ENCODE assay signal across 1 cellular context in the genomic region with DNA sequence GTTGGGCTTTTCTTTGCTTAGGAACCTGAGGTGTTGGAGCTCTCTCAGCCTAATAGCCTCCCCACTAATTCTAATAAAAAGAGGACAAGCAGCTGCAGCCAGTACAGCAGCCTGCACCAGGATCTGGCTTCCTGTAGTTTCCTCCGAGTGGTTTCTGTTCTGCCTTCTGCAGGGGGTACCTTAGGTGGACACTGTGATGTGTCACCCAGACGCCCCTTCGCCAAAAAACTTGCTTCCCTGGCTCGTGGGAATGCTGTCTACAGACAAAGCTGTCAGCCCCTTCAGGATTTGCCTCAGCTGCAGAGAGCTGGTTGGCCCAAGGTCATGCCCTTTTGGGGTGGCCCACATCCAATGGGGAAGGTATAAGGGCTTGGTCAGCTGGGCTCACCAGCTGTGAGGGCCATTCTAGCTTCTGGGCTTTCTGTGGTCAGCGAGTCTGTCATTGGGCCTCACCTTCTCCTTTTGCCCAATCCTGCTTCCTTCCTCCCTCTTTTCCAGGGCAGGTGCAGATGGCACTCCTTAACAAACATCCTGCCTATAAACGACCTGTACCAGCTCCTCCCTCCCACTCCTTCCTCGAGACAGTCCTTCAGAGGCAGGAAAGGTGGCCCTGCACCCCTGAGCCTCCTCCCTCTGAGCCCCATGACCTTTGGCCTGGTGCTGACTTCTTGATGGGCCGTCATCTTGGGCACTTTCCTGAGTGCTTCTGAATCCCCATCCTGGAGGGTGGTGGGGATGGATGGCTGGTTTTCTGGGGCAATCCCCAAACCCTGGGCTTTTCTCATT.
TF ChIP-seq lines count a peak whose summit lies in the region.

No MANE protein-coding gene starts in this region.

TF ChIP-seq in K562, 482 proteins besides CTCF, POLR2A, EP300 and RAD21:
- TF ChIP-seq KDM2B (CRISPR knock-in tag; IDR thresholded peaks at IDR 0.05) (no peak), YY1 (IDR thresholded peaks at IDR 0.05; ENCODE audit: borderline replicate concordance in 1 of 3, control insufficient read depth in 1 of 3, extremely low read depth in 1 of 3, insufficient read depth in 3 of 3, insufficient read length in 1 of 3, insufficient replicate concordance in 2 of 3, low read depth in 1 of 3, low read length in 2 of 3) (peak in 1 of 3 experiments; percentile 18), ZNF444 (CRISPR knock-in tag; IDR thresholded peaks at IDR 0.05) (no peak), NR2C1 (IDR thresholded peaks at IDR 0.05) (no peak), NR2C1 (tag; IDR thresholded peaks at IDR 0.05) (0 out of 2 replicates have a peak, but pooled peaks have one; percentile 37), FOXA3 (CRISPR knock-in tag; conservative IDR thresholded peaks at IDR 0.05 in 1 of 2, IDR thresholded peaks at IDR 0.05 in 1 of 2) (no peak), FOXJ3 (CRISPR knock-in tag; IDR thresholded peaks at IDR 0.05) (no peak), TOE1 (IDR thresholded peaks at IDR 0.05; ENCODE audit: borderline replicate concordance) (no peak), TOE1 (CRISPR knock-in tag; IDR thresholded peaks at IDR 0.05; ENCODE audit: borderline replicate concordance, low read depth) (no peak), HEY1 (CRISPR knock-in tag; IDR thresholded peaks at IDR 0.05; ENCODE audit: borderline replicate concordance) (no peak), ZNF717 (CRISPR knock-in tag; IDR thresholded peaks at IDR 0.05) (no peak), CBX3 (IDR thresholded peaks at IDR 0.05; ENCODE audit: borderline replicate concordance in 1 of 2, low read length in 2 of 2) (no peak)
- TF ChIP-seq, protein P1, sequence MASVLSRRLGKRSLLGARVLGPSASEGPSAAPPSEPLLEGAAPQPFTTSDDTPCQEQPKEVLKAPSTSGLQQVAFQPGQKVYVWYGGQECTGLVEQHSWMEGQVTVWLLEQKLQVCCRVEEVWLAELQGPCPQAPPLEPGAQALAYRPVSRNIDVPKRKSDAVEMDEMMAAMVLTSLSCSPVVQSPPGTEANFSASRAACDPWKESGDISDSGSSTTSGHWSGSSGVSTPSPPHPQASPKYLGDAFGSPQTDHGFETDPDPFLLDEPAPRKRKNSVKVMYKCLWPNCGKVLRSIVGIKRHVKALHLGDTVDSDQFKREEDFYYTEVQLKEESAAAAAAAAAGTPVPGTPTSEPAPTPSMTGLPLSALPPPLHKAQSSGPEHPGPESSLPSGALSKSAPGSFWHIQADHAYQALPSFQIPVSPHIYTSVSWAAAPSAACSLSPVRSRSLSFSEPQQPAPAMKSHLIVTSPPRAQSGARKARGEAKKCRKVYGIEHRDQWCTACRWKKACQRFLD (CRISPR knock-in tag; IDR thresholded peaks at IDR 0.05) = no peak
- TF ChIP-seq, protein P2, sequence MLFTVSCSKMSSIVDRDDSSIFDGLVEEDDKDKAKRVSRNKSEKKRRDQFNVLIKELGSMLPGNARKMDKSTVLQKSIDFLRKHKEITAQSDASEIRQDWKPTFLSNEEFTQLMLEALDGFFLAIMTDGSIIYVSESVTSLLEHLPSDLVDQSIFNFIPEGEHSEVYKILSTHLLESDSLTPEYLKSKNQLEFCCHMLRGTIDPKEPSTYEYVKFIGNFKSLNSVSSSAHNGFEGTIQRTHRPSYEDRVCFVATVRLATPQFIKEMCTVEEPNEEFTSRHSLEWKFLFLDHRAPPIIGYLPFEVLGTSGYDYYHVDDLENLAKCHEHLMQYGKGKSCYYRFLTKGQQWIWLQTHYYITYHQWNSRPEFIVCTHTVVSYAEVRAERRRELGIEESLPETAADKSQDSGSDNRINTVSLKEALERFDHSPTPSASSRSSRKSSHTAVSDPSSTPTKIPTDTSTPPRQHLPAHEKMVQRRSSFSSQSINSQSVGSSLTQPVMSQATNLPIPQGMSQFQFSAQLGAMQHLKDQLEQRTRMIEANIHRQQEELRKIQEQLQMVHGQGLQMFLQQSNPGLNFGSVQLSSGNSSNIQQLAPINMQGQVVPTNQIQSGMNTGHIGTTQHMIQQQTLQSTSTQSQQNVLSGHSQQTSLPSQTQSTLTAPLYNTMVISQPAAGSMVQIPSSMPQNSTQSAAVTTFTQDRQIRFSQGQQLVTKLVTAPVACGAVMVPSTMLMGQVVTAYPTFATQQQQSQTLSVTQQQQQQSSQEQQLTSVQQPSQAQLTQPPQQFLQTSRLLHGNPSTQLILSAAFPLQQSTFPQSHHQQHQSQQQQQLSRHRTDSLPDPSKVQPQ (CRISPR knock-in tag; IDR thresholded peaks at IDR 0.05; ENCODE audit: borderline replicate concordance) = no peak
- TF ChIP-seq, protein P3, sequence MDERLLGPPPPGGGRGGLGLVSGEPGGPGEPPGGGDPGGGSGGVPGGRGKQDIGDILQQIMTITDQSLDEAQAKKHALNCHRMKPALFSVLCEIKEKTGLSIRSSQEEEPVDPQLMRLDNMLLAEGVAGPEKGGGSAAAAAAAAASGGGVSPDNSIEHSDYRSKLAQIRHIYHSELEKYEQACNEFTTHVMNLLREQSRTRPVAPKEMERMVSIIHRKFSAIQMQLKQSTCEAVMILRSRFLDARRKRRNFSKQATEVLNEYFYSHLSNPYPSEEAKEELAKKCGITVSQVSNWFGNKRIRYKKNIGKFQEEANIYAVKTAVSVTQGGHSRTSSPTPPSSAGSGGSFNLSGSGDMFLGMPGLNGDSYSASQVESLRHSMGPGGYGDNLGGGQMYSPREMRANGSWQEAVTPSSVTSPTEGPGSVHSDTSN (CRISPR knock-in tag; IDR thresholded peaks at IDR 0.05; ENCODE audit: low read depth) = no peak
- TF ChIP-seq, protein P3 (tag; conservative IDR thresholded peaks at IDR 0.05; ENCODE audit: low read depth) = no peak
- TF ChIP-seq, protein P4, sequence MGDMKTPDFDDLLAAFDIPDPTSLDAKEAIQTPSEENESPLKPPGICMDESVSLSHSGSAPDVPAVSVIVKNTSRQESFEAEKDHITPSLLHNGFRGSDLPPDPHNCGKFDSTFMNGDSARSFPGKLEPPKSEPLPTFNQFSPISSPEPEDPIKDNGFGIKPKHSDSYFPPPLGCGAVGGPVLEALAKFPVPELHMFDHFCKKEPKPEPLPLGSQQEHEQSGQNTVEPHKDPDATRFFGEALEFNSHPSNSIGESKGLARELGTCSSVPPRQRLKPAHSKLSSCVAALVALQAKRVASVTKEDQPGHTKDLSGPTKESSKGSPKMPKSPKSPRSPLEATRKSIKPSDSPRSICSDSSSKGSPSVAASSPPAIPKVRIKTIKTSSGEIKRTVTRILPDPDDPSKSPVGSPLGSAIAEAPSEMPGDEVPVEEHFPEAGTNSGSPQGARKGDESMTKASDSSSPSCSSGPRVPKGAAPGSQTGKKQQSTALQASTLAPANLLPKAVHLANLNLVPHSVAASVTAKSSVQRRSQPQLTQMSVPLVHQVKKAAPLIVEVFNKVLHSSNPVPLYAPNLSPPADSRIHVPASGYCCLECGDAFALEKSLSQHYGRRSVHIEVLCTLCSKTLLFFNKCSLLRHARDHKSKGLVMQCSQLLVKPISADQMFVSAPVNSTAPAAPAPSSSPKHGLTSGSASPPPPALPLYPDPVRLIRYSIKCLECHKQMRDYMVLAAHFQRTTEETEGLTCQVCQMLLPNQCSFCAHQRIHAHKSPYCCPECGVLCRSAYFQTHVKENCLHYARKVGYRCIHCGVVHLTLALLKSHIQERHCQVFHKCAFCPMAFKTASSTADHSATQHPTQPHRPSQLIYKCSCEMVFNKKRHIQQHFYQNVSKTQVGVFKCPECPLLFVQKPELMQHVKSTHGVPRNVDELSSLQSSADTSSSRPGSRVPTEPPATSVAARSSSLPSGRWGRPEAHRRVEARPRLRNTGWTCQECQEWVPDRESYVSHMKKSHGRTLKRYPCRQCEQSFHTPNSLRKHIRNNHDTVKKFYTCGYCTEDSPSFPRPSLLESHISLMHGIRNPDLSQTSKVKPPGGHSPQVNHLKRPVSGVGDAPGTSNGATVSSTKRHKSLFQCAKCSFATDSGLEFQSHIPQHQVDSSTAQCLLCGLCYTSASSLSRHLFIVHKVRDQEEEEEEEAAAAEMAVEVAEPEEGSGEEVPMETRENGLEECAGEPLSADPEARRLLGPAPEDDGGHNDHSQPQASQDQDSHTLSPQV (IDR thresholded peaks at IDR 0.05) = no peak
- TF ChIP-seq, protein P5, sequence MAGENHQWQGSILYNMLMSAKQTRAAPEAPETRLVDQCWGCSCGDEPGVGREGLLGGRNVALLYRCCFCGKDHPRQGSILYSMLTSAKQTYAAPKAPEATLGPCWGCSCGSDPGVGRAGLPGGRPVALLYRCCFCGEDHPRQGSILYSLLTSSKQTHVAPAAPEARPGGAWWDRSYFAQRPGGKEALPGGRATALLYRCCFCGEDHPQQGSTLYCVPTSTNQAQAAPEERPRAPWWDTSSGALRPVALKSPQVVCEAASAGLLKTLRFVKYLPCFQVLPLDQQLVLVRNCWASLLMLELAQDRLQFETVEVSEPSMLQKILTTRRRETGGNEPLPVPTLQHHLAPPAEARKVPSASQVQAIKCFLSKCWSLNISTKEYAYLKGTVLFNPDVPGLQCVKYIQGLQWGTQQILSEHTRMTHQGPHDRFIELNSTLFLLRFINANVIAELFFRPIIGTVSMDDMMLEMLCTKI (IDR thresholded peaks at IDR 0.05; ENCODE audit: partially characterized antibody) = no peak
